In the genomic region with DNA sequence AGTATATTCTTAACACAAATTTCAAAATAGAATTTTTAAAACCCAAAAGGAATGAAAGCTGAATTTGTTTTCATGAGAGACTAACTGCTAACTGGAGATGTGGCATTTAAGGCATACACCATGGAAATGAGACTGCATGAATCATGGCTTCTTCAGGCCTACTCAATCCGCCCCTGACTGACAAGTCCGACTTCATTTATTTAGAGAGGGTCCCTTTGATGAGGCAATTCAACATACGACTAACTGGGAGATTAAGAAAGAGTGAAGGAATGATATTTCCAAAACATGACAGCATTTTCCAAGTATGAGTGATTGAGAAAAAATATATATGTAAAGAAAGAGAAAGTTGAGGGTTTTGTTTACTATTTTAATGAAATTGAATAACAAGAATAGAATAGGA, we compare ENCODE assay signal across 1 cellular context.
TF ChIP-seq lines count a peak whose summit lies in the region.

No MANE protein-coding gene starts in this region.

TF ChIP-seq in HepG2, 621 proteins besides CTCF, POLR2A, EP300 and RAD21 (continued from another document):
- TF ChIP-seq, protein P1, sequence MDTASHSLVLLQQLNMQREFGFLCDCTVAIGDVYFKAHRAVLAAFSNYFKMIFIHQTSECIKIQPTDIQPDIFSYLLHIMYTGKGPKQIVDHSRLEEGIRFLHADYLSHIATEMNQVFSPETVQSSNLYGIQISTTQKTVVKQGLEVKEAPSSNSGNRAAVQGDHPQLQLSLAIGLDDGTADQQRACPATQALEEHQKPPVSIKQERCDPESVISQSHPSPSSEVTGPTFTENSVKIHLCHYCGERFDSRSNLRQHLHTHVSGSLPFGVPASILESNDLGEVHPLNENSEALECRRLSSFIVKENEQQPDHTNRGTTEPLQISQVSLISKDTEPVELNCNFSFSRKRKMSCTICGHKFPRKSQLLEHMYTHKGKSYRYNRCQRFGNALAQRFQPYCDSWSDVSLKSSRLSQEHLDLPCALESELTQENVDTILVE (CRISPR knock-in tag; IDR thresholded peaks at IDR 0.05): no peak
- no peak for TF ChIP-seq AHR (CRISPR knock-in tag; IDR thresholded peaks at IDR 0.05)
- no peak for TF ChIP-seq TP53 (CRISPR knock-in tag; conservative IDR thresholded peaks at IDR 0.05)
- TF ChIP-seq CHCHD3 (CRISPR knock-in tag; IDR thresholded peaks at IDR 0.05): no peak
- no peak for TF ChIP-seq KDM5A (IDR thresholded peaks at IDR 0.05; ENCODE audit: borderline replicate concordance, low read length)
- TF ChIP-seq POLR2G (IDR thresholded peaks at IDR 0.05; ENCODE audit: low read depth, low read length): no peak
- TF ChIP-seq, protein P2, sequence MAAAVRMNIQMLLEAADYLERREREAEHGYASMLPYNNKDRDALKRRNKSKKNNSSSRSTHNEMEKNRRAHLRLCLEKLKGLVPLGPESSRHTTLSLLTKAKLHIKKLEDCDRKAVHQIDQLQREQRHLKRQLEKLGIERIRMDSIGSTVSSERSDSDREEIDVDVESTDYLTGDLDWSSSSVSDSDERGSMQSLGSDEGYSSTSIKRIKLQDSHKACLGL (CRISPR knock-in tag; IDR thresholded peaks at IDR 0.05): no peak
- TF ChIP-seq, protein P3, sequence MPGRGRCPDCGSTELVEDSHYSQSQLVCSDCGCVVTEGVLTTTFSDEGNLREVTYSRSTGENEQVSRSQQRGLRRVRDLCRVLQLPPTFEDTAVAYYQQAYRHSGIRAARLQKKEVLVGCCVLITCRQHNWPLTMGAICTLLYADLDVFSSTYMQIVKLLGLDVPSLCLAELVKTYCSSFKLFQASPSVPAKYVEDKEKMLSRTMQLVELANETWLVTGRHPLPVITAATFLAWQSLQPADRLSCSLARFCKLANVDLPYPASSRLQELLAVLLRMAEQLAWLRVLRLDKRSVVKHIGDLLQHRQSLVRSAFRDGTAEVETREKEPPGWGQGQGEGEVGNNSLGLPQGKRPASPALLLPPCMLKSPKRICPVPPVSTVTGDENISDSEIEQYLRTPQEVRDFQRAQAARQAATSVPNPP (CRISPR knock-in tag; IDR thresholded peaks at IDR 0.05): no peak
- no peak for TF ChIP-seq ZNF432 (CRISPR knock-in tag; IDR thresholded peaks at IDR 0.05; ENCODE audit: borderline replicate concordance)
- TF ChIP-seq, protein P4, sequence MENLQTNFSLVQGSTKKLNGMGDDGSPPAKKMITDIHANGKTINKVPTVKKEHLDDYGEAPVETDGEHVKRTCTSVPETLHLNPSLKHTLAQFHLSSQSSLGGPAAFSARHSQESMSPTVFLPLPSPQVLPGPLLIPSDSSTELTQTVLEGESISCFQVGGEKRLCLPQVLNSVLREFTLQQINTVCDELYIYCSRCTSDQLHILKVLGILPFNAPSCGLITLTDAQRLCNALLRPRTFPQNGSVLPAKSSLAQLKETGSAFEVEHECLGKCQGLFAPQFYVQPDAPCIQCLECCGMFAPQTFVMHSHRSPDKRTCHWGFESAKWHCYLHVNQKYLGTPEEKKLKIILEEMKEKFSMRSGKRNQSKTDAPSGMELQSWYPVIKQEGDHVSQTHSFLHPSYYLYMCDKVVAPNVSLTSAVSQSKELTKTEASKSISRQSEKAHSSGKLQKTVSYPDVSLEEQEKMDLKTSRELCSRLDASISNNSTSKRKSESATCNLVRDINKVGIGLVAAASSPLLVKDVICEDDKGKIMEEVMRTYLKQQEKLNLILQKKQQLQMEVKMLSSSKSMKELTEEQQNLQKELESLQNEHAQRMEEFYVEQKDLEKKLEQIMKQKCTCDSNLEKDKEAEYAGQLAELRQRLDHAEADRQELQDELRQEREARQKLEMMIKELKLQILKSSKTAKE (CRISPR knock-in tag; IDR thresholded peaks at IDR 0.05; ENCODE audit: borderline replicate concordance): no peak
- TF ChIP-seq PLRG1 (conservative IDR thresholded peaks at IDR 0.05): no peak
- no peak for TF ChIP-seq LCORL (IDR thresholded peaks at IDR 0.05)
- TF ChIP-seq LCORL (CRISPR knock-in tag; IDR thresholded peaks at IDR 0.05): no peak
